Comparison of ENCODE assay signal across 1 cellular context in the genomic region with DNA sequence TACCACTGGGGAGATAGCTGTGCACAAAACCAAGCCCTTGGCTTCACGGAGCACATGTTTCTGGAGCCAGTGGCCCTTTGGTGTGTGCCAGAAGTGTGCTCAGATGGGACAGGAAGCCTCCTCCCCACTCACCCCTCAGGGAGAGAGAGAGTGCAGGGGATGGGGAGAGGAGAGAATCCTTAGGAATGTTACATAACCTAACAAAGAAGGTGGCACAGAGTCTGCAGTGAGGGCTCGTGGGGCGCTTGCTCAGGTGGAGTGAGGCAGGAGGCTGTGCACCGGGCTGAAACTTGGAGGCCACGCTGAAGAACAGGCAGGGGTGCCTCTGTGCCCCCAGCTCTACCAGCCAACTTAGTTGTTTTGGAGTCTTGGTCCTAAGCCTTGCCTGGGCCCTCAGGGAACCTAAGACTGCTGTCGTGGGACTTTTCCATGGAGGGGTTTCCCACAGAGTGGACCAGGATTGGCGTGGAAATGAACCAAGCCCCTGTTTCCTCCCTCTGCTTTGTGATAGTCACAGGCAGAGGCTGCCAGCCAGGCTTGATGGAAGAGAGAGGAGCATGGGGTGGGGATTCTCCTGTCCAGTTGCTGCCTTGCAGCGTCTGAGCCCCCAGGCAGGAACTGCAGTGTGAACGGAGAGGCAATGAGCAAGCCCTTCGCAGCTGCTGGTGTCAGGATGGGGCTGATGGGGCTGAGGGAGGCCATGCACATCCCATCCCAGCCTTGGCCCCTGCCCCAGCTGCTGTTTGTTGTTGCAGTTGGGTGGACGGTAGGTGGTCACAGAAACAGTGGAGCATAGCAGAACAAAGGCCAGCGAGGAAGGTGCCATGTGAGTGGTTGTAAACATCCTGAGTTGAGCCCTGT.
TF ChIP-seq lines count a peak whose summit lies in the region.

No MANE protein-coding gene starts in this region.

TF ChIP-seq in Ishikawa, 13 proteins besides CTCF, POLR2A, EP300 and RAD21:
- TF ChIP-seq CREB1 (IDR thresholded peaks at IDR 0.05; ENCODE audit: low read depth) (no peak), NFIC (IDR thresholded peaks at IDR 0.05) (no peak), TAF1 (IDR thresholded peaks at IDR 0.05; ENCODE audit: low read depth) (no peak), ZBTB7A (IDR thresholded peaks at IDR 0.05; ENCODE audit: low read depth) (no peak)
- TF ChIP-seq, protein P1, sequence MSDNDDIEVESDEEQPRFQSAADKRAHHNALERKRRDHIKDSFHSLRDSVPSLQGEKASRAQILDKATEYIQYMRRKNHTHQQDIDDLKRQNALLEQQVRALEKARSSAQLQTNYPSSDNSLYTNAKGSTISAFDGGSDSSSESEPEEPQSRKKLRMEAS (IDR thresholded peaks at IDR 0.05), result 0 out of 2 replicates have a peak, but pooled peaks have one; percentile 10
